In genomic region chr3:113685956-113686721, GRCh38 we compare ENCODE assay signal across 1 cellular context.
A peak's percentile ranks its signal among the peaks of the same experiment; 100 is the strongest.
TF ChIP-seq lines count a peak whose summit lies in the region.

No MANE protein-coding gene starts in this region.

TF ChIP-seq in GM23338, 12 proteins besides CTCF, POLR2A, EP300 and RAD21:
- peak; percentile 25; the same call in 1 of the 2 replicates for TF ChIP-seq ZNF462 (CRISPR knock-in tag; IDR thresholded peaks at IDR 0.05)
- no peak for TF ChIP-seq STAT1 (IDR thresholded peaks at IDR 0.05; ENCODE audit: unreplicated experiment)
